16 cellular contexts compared by ENCODE assay signal in the genomic region with DNA sequence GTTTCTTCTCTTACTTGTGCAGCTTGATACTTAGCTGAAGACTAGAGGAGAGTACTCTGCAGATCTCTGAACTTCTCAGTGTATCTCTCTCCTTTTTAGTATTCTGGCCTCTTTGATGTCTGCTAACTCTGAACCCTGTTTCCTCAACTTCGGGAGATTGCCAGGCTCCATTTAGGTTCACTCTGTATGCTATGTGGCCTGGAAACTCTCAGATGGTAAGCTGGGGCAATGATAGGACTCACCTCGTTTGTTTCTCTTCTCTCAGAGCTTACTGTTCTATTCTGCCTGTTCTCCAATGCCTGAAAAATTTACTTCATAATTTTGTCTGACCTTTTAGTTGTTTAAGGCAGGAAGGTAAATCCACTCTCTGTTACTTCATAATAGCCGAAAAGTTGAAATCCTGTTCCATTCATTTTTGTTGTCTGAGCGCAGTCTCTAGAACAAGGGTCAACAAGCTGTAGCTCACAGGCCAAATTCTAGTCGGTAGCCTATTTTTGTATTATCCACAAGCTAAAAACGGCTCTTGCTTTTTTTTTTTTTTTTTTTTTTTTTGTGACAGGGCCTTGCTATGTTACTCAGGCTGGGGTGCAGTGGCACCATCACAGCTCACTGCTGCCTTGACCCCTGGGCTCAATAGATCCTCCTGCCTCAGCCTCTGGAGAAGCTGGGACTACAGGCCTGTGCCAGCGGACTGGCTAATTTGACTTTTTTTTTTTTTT.
"Had no signal": no experiment of that assay in that cellular context is flagged by ENCODE, and none has a peak within 500 bp of the region (broad histone marks: within the 10 kb centered on the region; RNA-seq: fewer than 3 reads in every experiment).

No MANE protein-coding gene starts in this region.

- H3K4me1 ChIP-seq: neural progenitor cell, SJCRH30 had no signal

- H3K27ac Mint-ChIP-seq: activated CD4-positive, alpha-beta memory T cell treated with anti-CD3 and anti-CD28 coated beads, Interleukin-2, amount 10 ng/mL, durations not matched to agents 7 days and 5 days; mesothelial cell of epicardium; neural progenitor cell; stimulated activated naive B cell treated with anti-CD40 and anti-IgM and Interleukin-4, amounts not matched to agents 10 μg/mL and 1 μg/mL and 100 μg/mL, for 72 hours; T-helper 2 cell treated with Interferon-gamma antibody and Interleukin-4, amounts not matched to agents 5 μg/mL and 100 μg/mL, for 36 hours had no signal

- H3K4me2 ChIP-seq: neural progenitor cell had no signal

- H3K4me1 Mint-ChIP-seq: mesothelial cell of epicardium had no signal

- DNase-seq: activated CD4-positive, alpha-beta memory T cell treated with anti-CD3 and anti-CD28 coated beads, Interleukin-2, amount 10 ng/mL, durations not matched to agents 7 days and 5 days; activated CD4-positive, CD25-positive, alpha-beta regulatory T cell treated with anti-CD3 and anti-CD28 coated beads, Interleukin-2, amount 50 U/mL, for 72 hours; activated gamma-delta T cell treated with Interleukin-2 at 50 U/mL for 16 hours; activated T-cell treated with anti-CD3 and anti-CD28 coated beads, Interleukin-2, amount 50 U/mL, for 48 hours; central memory CD4-positive, alpha-beta T cell; dermis blood vessel endothelial cell; left lung; pancreas; SJCRH30; spleen; stimulated activated CD4-positive, alpha-beta T cell treated with anti-CD3 and anti-CD28 coated beads, Interleukin-1b, Interleukin-23, amount 100 ng/mL, for 48 hours; stimulated activated naive B cell treated with anti-CD40 and anti-IgM and Interleukin-4, amounts not matched to agents 10 μg/mL and 1 μg/mL and 100 μg/mL, for 72 hours; SW 1271 had no signal

- H3K4me3 Mint-ChIP-seq: activated CD4-positive, alpha-beta memory T cell treated with anti-CD3 and anti-CD28 coated beads, Interleukin-2, amount 10 ng/mL, durations not matched to agents 7 days and 5 days; mesothelial cell of epicardium; neural progenitor cell; stimulated activated naive B cell treated with anti-CD40 and anti-IgM and Interleukin-4, amounts not matched to agents 10 μg/mL and 1 μg/mL and 100 μg/mL, for 72 hours; T-helper 2 cell treated with Interferon-gamma antibody and Interleukin-4, amounts not matched to agents 5 μg/mL and 100 μg/mL, for 36 hours had no signal

- ATAC-seq: left lung; pancreas; stimulated activated naive B cell treated with anti-CD40 and anti-IgM and Interleukin-4, amounts not matched to agents 10 μg/mL and 1 μg/mL and 100 μg/mL, for 72 hours had no signal

- H3K9me3 ChIP-seq: left lung, pancreas, SJCRH30, spleen had no signal

- H3K27me3 Mint-ChIP-seq: activated CD4-positive, alpha-beta memory T cell treated with anti-CD3 and anti-CD28 coated beads, Interleukin-2, amount 10 ng/mL, durations not matched to agents 7 days and 5 days; stimulated activated naive B cell treated with anti-CD40 and anti-IgM and Interleukin-4, amounts not matched to agents 10 μg/mL and 1 μg/mL and 100 μg/mL, for 72 hours had no signal

- H2AFZ ChIP-seq: neural progenitor cell had no signal

- H3K36me3 ChIP-seq: pancreas had no signal

- H3K4me3 ChIP-seq: left lung, neural progenitor cell, pancreas, SJCRH30, spleen had no signal

- H3K9me3 Mint-ChIP-seq: activated CD4-positive, alpha-beta memory T cell treated with anti-CD3 and anti-CD28 coated beads, Interleukin-2, amount 10 ng/mL, durations not matched to agents 7 days and 5 days; neural progenitor cell; stimulated activated naive B cell treated with anti-CD40 and anti-IgM and Interleukin-4, amounts not matched to agents 10 μg/mL and 1 μg/mL and 100 μg/mL, for 72 hours; T-helper 2 cell treated with Interferon-gamma antibody and Interleukin-4, amounts not matched to agents 5 μg/mL and 100 μg/mL, for 36 hours had no signal

- H3K27me3 ChIP-seq: left lung, neural progenitor cell, pancreas, SJCRH30, spleen had no signal

- H3K27ac ChIP-seq: left lung, neural progenitor cell, pancreas, SJCRH30, spleen had no signal
